1 cellular context compared by ENCODE assay signal in the genomic region with DNA sequence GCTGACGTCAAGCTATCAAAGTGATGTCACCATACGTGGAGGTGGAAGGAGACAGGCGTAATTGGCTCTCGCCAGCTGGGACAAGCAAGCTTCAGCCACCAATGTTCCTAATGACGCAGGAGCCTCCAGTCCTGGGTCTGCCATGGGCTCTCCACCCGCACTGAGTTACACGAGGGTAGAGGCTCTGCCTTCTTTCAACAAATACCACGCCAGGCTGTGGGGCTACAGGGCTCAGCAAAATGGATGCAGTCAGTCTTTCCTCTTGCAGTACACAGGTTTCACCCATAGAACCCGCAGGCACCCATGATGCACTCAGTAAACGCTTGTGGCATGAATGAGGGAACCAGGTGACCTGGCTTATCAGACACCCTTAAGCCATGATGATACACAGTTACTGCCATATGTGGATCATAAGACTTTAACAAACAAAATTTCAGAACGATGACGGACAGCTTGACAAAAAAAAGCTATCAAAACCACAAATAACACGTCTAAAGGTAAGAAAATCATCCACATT.
TF ChIP-seq lines count a peak whose summit lies in the region.

No MANE protein-coding gene starts in this region.

TF ChIP-seq in WTC11, 78 proteins besides CTCF, POLR2A, EP300 and RAD21 (continued from another document):
- TF ChIP-seq TCF7 (CRISPR knock-in tag; IDR thresholded peaks at IDR 0.05; ENCODE audit: low read depth) = no peak
- TF ChIP-seq, protein P1, sequence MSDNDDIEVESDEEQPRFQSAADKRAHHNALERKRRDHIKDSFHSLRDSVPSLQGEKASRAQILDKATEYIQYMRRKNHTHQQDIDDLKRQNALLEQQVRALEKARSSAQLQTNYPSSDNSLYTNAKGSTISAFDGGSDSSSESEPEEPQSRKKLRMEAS (CRISPR knock-in tag; IDR thresholded peaks at IDR 0.05) = no peak
- no peak for TF ChIP-seq SOX15 (CRISPR knock-in tag; IDR thresholded peaks at IDR 0.05)
- TF ChIP-seq, protein P2, sequence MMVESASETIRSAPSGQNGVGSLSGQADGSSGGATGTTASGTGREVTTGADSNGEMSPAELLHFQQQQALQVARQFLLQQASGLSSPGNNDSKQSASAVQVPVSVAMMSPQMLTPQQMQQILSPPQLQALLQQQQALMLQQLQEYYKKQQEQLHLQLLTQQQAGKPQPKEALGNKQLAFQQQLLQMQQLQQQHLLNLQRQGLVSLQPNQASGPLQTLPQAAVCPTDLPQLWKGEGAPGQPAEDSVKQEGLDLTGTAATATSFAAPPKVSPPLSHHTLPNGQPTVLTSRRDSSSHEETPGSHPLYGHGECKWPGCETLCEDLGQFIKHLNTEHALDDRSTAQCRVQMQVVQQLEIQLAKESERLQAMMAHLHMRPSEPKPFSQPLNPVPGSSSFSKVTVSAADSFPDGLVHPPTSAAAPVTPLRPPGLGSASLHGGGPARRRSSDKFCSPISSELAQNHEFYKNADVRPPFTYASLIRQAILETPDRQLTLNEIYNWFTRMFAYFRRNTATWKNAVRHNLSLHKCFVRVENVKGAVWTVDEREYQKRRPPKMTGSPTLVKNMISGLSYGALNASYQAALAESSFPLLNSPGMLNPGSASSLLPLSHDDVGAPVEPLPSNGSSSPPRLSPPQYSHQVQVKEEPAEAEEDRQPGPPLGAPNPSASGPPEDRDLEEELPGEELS (CRISPR knock-in tag; IDR thresholded peaks at IDR 0.05) = no peak
- TF ChIP-seq, protein P3, sequence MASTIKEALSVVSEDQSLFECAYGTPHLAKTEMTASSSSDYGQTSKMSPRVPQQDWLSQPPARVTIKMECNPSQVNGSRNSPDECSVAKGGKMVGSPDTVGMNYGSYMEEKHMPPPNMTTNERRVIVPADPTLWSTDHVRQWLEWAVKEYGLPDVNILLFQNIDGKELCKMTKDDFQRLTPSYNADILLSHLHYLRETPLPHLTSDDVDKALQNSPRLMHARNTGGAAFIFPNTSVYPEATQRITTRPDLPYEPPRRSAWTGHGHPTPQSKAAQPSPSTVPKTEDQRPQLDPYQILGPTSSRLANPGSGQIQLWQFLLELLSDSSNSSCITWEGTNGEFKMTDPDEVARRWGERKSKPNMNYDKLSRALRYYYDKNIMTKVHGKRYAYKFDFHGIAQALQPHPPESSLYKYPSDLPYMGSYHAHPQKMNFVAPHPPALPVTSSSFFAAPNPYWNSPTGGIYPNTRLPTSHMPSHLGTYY (CRISPR knock-in tag; IDR thresholded peaks at IDR 0.05) = no peak
- no peak for TF ChIP-seq ZNF317 (CRISPR knock-in tag; IDR thresholded peaks at IDR 0.05; ENCODE audit: borderline replicate concordance, low read depth)
- no peak for TF ChIP-seq ATF1 (CRISPR knock-in tag; IDR thresholded peaks at IDR 0.05)
- TF ChIP-seq, protein P4, sequence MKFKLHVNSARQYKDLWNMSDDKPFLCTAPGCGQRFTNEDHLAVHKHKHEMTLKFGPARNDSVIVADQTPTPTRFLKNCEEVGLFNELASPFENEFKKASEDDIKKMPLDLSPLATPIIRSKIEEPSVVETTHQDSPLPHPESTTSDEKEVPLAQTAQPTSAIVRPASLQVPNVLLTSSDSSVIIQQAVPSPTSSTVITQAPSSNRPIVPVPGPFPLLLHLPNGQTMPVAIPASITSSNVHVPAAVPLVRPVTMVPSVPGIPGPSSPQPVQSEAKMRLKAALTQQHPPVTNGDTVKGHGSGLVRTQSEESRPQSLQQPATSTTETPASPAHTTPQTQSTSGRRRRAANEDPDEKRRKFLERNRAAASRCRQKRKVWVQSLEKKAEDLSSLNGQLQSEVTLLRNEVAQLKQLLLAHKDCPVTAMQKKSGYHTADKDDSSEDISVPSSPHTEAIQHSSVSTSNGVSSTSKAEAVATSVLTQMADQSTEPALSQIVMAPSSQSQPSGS (CRISPR knock-in tag; IDR thresholded peaks at IDR 0.05; ENCODE audit: borderline replicate concordance, low read depth) = no peak
- TF ChIP-seq, protein P5, sequence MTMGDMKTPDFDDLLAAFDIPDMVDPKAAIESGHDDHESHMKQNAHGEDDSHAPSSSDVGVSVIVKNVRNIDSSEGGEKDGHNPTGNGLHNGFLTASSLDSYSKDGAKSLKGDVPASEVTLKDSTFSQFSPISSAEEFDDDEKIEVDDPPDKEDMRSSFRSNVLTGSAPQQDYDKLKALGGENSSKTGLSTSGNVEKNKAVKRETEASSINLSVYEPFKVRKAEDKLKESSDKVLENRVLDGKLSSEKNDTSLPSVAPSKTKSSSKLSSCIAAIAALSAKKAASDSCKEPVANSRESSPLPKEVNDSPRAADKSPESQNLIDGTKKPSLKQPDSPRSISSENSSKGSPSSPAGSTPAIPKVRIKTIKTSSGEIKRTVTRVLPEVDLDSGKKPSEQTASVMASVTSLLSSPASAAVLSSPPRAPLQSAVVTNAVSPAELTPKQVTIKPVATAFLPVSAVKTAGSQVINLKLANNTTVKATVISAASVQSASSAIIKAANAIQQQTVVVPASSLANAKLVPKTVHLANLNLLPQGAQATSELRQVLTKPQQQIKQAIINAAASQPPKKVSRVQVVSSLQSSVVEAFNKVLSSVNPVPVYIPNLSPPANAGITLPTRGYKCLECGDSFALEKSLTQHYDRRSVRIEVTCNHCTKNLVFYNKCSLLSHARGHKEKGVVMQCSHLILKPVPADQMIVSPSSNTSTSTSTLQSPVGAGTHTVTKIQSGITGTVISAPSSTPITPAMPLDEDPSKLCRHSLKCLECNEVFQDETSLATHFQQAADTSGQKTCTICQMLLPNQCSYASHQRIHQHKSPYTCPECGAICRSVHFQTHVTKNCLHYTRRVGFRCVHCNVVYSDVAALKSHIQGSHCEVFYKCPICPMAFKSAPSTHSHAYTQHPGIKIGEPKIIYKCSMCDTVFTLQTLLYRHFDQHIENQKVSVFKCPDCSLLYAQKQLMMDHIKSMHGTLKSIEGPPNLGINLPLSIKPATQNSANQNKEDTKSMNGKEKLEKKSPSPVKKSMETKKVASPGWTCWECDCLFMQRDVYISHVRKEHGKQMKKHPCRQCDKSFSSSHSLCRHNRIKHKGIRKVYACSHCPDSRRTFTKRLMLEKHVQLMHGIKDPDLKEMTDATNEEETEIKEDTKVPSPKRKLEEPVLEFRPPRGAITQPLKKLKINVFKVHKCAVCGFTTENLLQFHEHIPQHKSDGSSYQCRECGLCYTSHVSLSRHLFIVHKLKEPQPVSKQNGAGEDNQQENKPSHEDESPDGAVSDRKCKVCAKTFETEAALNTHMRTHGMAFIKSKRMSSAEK (CRISPR knock-in tag; IDR thresholded peaks at IDR 0.05; ENCODE audit: borderline replicate concordance) = no peak
- no peak for TF ChIP-seq IRF2 (CRISPR knock-in tag; IDR thresholded peaks at IDR 0.05; ENCODE audit: borderline replicate concordance, low read depth)
- TF ChIP-seq, protein P6, sequence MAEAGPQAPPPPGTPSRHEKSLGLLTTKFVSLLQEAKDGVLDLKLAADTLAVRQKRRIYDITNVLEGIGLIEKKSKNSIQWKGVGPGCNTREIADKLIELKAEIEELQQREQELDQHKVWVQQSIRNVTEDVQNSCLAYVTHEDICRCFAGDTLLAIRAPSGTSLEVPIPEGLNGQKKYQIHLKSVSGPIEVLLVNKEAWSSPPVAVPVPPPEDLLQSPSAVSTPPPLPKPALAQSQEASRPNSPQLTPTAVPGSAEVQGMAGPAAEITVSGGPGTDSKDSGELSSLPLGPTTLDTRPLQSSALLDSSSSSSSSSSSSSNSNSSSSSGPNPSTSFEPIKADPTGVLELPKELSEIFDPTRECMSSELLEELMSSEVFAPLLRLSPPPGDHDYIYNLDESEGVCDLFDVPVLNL (CRISPR knock-in tag; IDR thresholded peaks at IDR 0.05; ENCODE audit: borderline replicate concordance, low read depth) = no peak
- TF ChIP-seq ZNF263 (CRISPR knock-in tag; IDR thresholded peaks at IDR 0.05; ENCODE audit: low read depth) = no peak
- TF ChIP-seq EMX1 (CRISPR knock-in tag; IDR thresholded peaks at IDR 0.05) = no peak
